In the genomic region with DNA sequence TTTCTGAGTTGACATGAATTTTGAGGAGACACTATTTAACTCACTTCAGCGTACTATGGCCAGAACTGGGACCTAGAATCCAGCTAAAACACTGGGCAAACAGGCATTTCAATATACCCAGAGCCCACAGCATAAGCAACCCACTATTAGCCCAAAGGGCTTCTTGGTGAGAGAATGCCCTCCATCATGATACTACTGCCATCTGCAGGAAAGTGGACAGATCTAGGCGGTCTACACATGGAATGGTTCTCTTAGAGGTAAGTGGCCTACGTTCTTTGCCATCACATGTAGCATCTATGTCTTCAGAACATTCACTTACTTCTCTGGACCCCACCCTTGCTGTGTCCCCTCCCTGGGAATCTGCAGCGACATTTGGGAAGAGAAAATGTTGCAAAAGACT, we compare ENCODE assay signal across 1 cellular context.
A peak's percentile ranks its signal among the peaks of the same experiment; 100 is the strongest.
TF ChIP-seq lines count a peak whose summit lies in the region.

No MANE protein-coding gene starts in this region.

TF ChIP-seq in GM12878, 131 proteins besides CTCF, POLR2A, EP300 and RAD21 (continued from another document):
- TF ChIP-seq, protein P1, sequence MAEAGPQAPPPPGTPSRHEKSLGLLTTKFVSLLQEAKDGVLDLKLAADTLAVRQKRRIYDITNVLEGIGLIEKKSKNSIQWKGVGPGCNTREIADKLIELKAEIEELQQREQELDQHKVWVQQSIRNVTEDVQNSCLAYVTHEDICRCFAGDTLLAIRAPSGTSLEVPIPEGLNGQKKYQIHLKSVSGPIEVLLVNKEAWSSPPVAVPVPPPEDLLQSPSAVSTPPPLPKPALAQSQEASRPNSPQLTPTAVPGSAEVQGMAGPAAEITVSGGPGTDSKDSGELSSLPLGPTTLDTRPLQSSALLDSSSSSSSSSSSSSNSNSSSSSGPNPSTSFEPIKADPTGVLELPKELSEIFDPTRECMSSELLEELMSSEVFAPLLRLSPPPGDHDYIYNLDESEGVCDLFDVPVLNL (IDR thresholded peaks at IDR 0.05; ENCODE audit: low read depth, low read length), result no peak
- TF ChIP-seq SMC3 (IDR thresholded peaks at IDR 0.05; ENCODE audit: borderline replicate concordance, low read length) (peak; percentile 27; the same call in 1 of the 2 replicates), NR2C1 (IDR thresholded peaks at IDR 0.05) (no peak)
- TF ChIP-seq, protein P2, sequence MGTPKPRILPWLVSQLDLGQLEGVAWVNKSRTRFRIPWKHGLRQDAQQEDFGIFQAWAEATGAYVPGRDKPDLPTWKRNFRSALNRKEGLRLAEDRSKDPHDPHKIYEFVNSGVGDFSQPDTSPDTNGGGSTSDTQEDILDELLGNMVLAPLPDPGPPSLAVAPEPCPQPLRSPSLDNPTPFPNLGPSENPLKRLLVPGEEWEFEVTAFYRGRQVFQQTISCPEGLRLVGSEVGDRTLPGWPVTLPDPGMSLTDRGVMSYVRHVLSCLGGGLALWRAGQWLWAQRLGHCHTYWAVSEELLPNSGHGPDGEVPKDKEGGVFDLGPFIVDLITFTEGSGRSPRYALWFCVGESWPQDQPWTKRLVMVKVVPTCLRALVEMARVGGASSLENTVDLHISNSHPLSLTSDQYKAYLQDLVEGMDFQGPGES (IDR thresholded peaks at IDR 0.05), result no peak
- TF ChIP-seq, protein P3, sequence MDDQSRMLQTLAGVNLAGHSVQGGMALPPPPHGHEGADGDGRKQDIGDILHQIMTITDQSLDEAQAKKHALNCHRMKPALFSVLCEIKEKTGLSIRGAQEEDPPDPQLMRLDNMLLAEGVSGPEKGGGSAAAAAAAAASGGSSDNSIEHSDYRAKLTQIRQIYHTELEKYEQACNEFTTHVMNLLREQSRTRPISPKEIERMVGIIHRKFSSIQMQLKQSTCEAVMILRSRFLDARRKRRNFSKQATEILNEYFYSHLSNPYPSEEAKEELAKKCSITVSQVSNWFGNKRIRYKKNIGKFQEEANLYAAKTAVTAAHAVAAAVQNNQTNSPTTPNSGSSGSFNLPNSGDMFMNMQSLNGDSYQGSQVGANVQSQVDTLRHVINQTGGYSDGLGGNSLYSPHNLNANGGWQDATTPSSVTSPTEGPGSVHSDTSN (IDR thresholded peaks at IDR 0.05; ENCODE audit: insufficient replicate concordance, low read depth, low read length), result no peak
